1 cellular context compared by ENCODE assay signal in the genomic region with DNA sequence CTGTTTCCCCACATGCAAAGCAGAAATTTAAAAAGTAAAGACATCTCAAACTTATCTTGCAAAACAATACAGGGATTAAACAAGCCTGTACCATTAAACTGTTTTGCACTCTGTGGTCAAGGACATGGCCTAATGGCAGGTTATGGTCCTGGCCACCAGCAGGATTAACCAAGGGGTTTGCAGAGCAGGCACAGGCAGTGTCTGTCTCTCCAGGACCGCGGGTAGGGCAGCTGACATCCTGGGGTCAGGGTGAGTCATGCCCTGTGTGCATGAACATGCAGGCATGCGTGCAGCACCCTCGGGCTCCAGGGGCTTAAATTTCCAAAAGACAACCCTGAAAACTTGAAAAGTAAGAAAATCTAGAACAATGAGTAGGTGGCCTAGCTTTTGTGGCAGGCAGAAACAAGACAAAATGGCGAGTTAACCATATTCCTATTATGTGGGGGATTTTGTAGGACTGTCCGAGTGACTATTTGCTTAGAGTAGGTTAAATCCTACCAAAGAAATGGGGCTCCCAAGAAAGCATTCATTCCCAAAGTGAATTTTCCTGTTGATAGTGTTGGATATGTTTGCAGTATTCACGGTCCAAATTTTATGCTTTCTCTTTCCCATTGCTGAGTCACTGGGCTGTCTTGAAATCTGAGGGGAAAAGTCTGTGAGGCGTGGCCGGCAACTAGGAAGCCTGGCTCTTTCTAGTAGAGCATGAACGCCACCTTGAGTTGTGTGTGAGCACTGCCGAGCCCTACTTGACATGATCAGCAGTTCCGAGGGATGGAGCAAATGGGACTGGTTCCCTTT.
TF ChIP-seq lines count a peak whose summit lies in the region.

No MANE protein-coding gene starts in this region.

TF ChIP-seq in HepG2, 621 proteins besides CTCF, POLR2A, EP300 and RAD21 (continued from another document and continues in another):
- TF ChIP-seq, protein P1, sequence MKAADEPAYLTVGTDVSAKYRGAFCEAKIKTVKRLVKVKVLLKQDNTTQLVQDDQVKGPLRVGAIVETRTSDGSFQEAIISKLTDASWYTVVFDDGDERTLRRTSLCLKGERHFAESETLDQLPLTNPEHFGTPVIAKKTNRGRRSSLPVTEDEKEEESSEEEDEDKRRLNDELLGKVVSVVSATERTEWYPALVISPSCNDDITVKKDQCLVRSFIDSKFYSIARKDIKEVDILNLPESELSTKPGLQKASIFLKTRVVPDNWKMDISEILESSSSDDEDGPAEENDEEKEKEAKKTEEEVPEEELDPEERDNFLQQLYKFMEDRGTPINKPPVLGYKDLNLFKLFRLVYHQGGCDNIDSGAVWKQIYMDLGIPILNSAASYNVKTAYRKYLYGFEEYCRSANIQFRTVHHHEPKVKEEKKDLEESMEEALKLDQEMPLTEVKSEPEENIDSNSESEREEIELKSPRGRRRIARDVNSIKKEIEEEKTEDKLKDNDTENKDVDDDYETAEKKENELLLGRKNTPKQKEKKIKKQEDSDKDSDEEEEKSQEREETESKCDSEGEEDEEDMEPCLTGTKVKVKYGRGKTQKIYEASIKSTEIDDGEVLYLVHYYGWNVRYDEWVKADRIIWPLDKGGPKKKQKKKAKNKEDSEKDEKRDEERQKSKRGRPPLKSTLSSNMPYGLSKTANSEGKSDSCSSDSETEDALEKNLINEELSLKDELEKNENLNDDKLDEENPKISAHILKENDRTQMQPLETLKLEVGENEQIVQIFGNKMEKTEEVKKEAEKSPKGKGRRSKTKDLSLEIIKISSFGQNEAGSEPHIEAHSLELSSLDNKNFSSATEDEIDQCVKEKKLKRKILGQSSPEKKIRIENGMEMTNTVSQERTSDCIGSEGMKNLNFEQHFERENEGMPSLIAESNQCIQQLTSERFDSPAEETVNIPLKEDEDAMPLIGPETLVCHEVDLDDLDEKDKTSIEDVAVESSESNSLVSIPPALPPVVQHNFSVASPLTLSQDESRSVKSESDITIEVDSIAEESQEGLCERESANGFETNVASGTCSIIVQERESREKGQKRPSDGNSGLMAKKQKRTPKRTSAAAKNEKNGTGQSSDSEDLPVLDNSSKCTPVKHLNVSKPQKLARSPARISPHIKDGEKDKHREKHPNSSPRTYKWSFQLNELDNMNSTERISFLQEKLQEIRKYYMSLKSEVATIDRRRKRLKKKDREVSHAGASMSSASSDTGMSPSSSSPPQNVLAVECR (CRISPR knock-in tag; IDR thresholded peaks at IDR 0.05; ENCODE audit: borderline replicate concordance): peak; percentile 61; the same call in 1 of the 2 replicates
- TF ChIP-seq ELF3 (CRISPR knock-in tag; IDR thresholded peaks at IDR 0.05) (peak; percentile 85), PAX8 (CRISPR knock-in tag; IDR thresholded peaks at IDR 0.05; ENCODE audit: borderline replicate concordance) (0 out of 2 replicates have a peak, but pooled peaks have one; percentile 73), HOXA3 (CRISPR knock-in tag; IDR thresholded peaks at IDR 0.05) (peak; percentile 76), ZC3H4 (CRISPR knock-in tag; IDR thresholded peaks at IDR 0.05; ENCODE audit: borderline replicate concordance) (peak; percentile 98; the same call in 1 of the 2 replicates), TEAD3 (CRISPR knock-in tag; optimal IDR thresholded peaks at IDR 0.05; ENCODE audit: borderline replicate concordance) (peak; percentile 77), ETV5 (CRISPR knock-in tag; IDR thresholded peaks at IDR 0.05; ENCODE audit: borderline replicate concordance) (peak; percentile 72), ARID2 (CRISPR knock-in tag; IDR thresholded peaks at IDR 0.05; ENCODE audit: borderline replicate concordance) (peak; percentile 88; the same call in 1 of the 2 replicates), ZNF772 (CRISPR knock-in tag; IDR thresholded peaks at IDR 0.05) (peak; percentile 84; the same call in 1 of the 2 replicates), ZNF562 (CRISPR knock-in tag; IDR thresholded peaks at IDR 0.05; ENCODE audit: borderline replicate concordance) (no peak), ZSCAN12 (CRISPR knock-in tag; IDR thresholded peaks at IDR 0.05) (0 out of 2 replicates have a peak, but pooled peaks have one; percentile 36), FOXJ3 (CRISPR knock-in tag; IDR thresholded peaks at IDR 0.05; ENCODE audit: borderline replicate concordance) (peak; percentile 77; the same call in 1 of the 2 replicates), THAP11 (CRISPR knock-in tag; IDR thresholded peaks at IDR 0.05) (0 out of 2 replicates have a peak, but pooled peaks have one; percentile 35), HNRNPUL1 (IDR thresholded peaks at IDR 0.05; ENCODE audit: low read depth, low read length) (no peak), ZNF790 (CRISPR knock-in tag; IDR thresholded peaks at IDR 0.05; ENCODE audit: borderline replicate concordance) (peak; percentile 79), MAF1 (CRISPR knock-in tag; IDR thresholded peaks at IDR 0.05; ENCODE audit: borderline replicate concordance) (no peak), ZBTB7A (CRISPR knock-in tag; IDR thresholded peaks at IDR 0.05) (peak; percentile 84), NR3C1 (CRISPR knock-in tag; IDR thresholded peaks at IDR 0.05) (no peak), RXRA (CRISPR knock-in tag; IDR thresholded peaks at IDR 0.05) (peak; percentile 93), ATRX (CRISPR knock-in tag; IDR thresholded peaks at IDR 0.05; ENCODE audit: borderline replicate concordance) (no peak), SMC3 (IDR thresholded peaks at IDR 0.05; ENCODE audit: low read length) (peak; percentile 96), SRF (IDR thresholded peaks at IDR 0.05; ENCODE audit: low read depth, low read length) (no peak), ZNF703 (CRISPR knock-in tag; IDR thresholded peaks at IDR 0.05; ENCODE audit: borderline replicate concordance) (peak; percentile 17; the same call in 1 of the 2 replicates), MIXL1 (CRISPR knock-in tag; IDR thresholded peaks at IDR 0.05) (peak; percentile 61), MAZ (IDR thresholded peaks at IDR 0.05; ENCODE audit: borderline replicate concordance, low read depth, low read length) (no peak), MAZ (CRISPR knock-in tag; IDR thresholded peaks at IDR 0.05; ENCODE audit: low read depth) (peak; percentile 83; the same call in 1 of the 2 replicates), BCL6 (CRISPR knock-in tag; IDR thresholded peaks at IDR 0.05) (peak; percentile 54), KLF16 (CRISPR knock-in tag; IDR thresholded peaks at IDR 0.05) (peak in 1 of 2 experiments; percentile 81; a peak in 2 of 4 replicates), ZNF619 (CRISPR knock-in tag; IDR thresholded peaks at IDR 0.05) (peak; percentile 45; the same call in 1 of the 2 replicates), SMARCE1 (IDR thresholded peaks at IDR 0.05; ENCODE audit: borderline replicate concordance) (no peak), ZNF337 (CRISPR knock-in tag; IDR thresholded peaks at IDR 0.05; ENCODE audit: borderline replicate concordance, low read depth) (no peak), ZFP90 (CRISPR knock-in tag; IDR thresholded peaks at IDR 0.05; ENCODE audit: borderline replicate concordance) (peak; percentile 57), NRL (CRISPR knock-in tag; IDR thresholded peaks at IDR 0.05; ENCODE audit: borderline replicate concordance) (no peak; the same call in 1 of the 2 replicates), PLRG1 (conservative IDR thresholded peaks at IDR 0.05) (no peak), ZSCAN21 (CRISPR knock-in tag; IDR thresholded peaks at IDR 0.05; ENCODE audit: borderline replicate concordance) (peak; percentile 60; the same call in 1 of the 2 replicates), ZNF431 (CRISPR knock-in tag; IDR thresholded peaks at IDR 0.05; ENCODE audit: borderline replicate concordance, low read depth) (peak; percentile 93), ZNF530 (CRISPR knock-in tag; IDR thresholded peaks at IDR 0.05; ENCODE audit: low read depth) (no peak)
- TF ChIP-seq, protein P2, sequence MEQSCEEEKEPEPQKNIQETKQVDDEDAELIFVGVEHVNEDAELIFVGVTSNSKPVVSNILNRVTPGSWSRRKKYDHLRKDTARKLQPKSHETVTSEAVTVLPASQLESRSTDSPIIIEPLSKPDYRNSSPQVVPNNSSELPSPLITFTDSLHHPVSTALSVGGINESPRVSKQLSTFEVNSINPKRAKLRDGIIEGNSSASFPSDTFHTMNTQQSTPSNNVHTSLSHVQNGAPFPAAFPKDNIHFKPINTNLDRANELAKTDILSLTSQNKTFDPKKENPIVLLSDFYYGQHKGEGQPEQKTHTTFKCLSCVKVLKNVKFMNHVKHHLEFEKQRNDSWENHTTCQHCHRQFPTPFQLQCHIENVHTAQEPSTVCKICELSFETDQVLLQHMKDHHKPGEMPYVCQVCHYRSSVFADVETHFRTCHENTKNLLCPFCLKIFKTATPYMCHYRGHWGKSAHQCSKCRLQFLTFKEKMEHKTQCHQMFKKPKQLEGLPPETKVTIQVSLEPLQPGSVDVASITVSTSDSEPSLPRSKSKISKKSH (CRISPR knock-in tag; IDR thresholded peaks at IDR 0.05; ENCODE audit: borderline replicate concordance): no peak
- TF ChIP-seq, protein P3, sequence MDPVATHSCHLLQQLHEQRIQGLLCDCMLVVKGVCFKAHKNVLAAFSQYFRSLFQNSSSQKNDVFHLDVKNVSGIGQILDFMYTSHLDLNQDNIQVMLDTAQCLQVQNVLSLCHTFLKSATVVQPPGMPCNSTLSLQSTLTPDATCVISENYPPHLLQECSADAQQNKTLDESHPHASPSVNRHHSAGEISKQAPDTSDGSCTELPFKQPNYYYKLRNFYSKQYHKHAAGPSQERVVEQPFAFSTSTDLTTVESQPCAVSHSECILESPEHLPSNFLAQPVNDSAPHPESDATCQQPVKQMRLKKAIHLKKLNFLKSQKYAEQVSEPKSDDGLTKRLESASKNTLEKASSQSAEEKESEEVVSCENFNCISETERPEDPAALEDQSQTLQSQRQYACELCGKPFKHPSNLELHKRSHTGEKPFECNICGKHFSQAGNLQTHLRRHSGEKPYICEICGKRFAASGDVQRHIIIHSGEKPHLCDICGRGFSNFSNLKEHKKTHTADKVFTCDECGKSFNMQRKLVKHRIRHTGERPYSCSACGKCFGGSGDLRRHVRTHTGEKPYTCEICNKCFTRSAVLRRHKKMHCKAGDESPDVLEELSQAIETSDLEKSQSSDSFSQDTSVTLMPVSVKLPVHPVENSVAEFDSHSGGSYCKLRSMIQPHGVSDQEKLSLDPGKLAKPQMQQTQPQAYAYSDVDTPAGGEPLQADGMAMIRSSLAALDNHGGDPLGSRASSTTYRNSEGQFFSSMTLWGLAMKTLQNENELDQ (CRISPR knock-in tag; IDR thresholded peaks at IDR 0.05; ENCODE audit: borderline replicate concordance): peak; percentile 74; the same call in 1 of the 2 replicates
- TF ChIP-seq, protein P4, sequence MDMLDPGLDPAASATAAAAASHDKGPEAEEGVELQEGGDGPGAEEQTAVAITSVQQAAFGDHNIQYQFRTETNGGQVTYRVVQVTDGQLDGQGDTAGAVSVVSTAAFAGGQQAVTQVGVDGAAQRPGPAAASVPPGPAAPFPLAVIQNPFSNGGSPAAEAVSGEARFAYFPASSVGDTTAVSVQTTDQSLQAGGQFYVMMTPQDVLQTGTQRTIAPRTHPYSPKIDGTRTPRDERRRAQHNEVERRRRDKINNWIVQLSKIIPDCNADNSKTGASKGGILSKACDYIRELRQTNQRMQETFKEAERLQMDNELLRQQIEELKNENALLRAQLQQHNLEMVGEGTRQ (IDR thresholded peaks at IDR 0.05; ENCODE audit: low read depth, low read length): 0 out of 2 replicates have a peak, but pooled peaks have one; percentile 19
- TF ChIP-seq, protein P4 (CRISPR knock-in tag; IDR thresholded peaks at IDR 0.05; ENCODE audit: borderline replicate concordance): no peak
- TF ChIP-seq, protein P5, sequence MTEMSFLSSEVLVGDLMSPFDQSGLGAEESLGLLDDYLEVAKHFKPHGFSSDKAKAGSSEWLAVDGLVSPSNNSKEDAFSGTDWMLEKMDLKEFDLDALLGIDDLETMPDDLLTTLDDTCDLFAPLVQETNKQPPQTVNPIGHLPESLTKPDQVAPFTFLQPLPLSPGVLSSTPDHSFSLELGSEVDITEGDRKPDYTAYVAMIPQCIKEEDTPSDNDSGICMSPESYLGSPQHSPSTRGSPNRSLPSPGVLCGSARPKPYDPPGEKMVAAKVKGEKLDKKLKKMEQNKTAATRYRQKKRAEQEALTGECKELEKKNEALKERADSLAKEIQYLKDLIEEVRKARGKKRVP (CRISPR knock-in tag; IDR thresholded peaks at IDR 0.05): peak in 1 of 2 experiments; percentile 18; a peak in 1 of 4 replicates
- TF ChIP-seq, protein P6, sequence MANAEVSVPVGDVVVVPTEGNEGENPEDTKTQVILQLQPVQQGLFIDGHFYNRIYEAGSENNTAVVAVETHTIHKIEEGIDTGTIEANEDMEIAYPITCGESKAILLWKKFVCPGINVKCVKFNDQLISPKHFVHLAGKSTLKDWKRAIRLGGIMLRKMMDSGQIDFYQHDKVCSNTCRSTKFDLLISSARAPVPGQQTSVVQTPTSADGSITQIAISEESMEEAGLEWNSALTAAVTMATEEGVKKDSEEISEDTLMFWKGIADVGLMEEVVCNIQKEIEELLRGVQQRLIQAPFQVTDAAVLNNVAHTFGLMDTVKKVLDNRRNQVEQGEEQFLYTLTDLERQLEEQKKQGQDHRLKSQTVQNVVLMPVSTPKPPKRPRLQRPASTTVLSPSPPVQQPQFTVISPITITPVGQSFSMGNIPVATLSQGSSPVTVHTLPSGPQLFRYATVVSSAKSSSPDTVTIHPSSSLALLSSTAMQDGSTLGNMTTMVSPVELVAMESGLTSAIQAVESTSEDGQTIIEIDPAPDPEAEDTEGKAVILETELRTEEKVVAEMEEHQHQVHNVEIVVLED (CRISPR knock-in tag; IDR thresholded peaks at IDR 0.05; ENCODE audit: borderline replicate concordance): peak; percentile 21
- TF ChIP-seq, protein P7, sequence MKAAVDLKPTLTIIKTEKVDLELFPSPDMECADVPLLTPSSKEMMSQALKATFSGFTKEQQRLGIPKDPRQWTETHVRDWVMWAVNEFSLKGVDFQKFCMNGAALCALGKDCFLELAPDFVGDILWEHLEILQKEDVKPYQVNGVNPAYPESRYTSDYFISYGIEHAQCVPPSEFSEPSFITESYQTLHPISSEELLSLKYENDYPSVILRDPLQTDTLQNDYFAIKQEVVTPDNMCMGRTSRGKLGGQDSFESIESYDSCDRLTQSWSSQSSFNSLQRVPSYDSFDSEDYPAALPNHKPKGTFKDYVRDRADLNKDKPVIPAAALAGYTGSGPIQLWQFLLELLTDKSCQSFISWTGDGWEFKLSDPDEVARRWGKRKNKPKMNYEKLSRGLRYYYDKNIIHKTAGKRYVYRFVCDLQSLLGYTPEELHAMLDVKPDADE (CRISPR knock-in tag; IDR thresholded peaks at IDR 0.05): no peak
